12 cellular contexts compared by ENCODE assay signal in the genomic region with DNA sequence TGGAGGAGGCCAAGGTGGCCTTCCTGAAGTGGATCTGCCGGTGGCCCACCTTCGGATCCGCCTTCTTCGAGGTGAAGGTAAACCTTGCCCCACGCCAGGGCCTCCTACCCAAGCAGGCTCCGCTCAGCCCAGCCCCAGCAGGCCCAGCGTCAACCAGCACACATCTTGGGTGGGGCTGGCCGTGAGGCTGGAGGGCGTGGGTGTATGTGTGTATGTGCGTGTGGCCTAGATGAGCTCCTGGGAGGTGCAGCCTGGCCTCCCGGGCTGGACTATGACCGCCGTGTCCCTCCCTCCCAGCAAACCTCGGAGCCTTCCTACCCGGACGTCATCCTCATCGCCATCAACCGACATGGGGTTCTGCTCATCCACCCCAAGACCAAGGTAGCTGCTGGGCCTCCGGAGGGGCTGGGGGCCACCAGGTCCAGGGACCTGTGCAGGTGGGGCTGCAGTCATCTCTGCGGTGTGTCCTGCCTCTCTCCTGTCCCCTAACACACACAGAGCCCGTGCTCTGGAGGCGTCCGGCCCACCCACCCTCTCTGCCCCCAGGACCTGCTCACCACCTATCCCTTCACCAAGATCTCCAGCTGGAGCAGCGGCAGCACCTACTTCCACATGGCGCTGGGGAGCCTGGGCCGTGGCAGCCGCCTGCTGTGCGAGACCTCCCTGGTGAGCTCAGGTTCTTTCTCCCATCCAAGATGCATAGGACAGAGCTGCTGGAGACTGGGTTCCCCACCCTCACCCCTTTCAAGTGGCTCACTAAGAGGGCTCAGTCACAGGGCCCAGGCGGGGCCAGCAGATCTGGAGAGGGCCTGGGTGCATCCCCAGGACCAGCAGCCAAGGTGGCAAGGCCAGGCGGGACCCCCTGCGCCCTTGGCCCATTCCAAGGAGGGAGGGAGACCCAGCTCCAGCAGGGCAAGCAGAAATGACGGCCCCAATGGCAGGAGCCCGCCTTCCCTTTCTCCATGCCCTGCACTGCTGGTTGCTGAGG. TPM values are rescaled to one million over a fixed set of nuclear protein-coding genes. Genes with fewer than 3 reads are reported as not detected.
DNase-seq lines count a peak whose midpoint lies in the region; ATAC-seq and TF ChIP-seq lines count a peak whose summit lies in the region.
"Had no signal": no experiment of that assay in that cellular context is flagged by ENCODE, and none has a peak within 500 bp of the region (broad histone marks: within the 10 kb centered on the region; RNA-seq: fewer than 3 reads in every experiment).

No MANE protein-coding gene starts in this region.

- peak overlapping the region in 1 of 2 donors; percentile 34 for H3K9ac ChIP-seq in mucosa of rectum (ENCODE audit: low read depth in 1 of 2, low read length in 2 of 2)

- intact Hi-C loops in breast epithelium (cut with DNase I; ENCODE audit: low total_unique reads) (no loop called here), MCF 10A (cut with micrococcal nuclease) (no loop called here), ascending aorta (cut with DNase I) (loop anchor here (5.0 kb wide), 3 partner anchors 36 to 109 kb away; a partner anchor contains a TSS)

- no peak for TF ChIP-seq CTCF in breast epithelium (IDR thresholded peaks at IDR 0.05)
- no peak for TF ChIP-seq CTCF in MCF 10A (IDR thresholded peaks at IDR 0.05; ENCODE audit: unreplicated experiment)
- TF ChIP-seq CTCF in ascending aorta (IDR thresholded peaks at IDR 0.05), result no peak
- no peak for TF ChIP-seq CTCF in type B pancreatic cell (conservative IDR thresholded peaks at IDR 0.05)
- TF ChIP-seq CTCF in WTC11 (IDR thresholded peaks at IDR 0.05), result no peak

- CTCF ChIA-PET in MCF 10A (lab: Yijun Ruan, JAX) (interaction anchor here (0.9 kb wide), 1 partner anchor 12 kb away, joined by 3 read pairs; no protein-coding TSS in a partner anchor), WTC11 (lab: Charles Lee) (interaction anchor here (0.8 to 6.3 kb wide), 2 partner anchors 9 to 45 kb away, joined by 4 to 70 read pairs; no protein-coding TSS in a partner anchor)

- H3K36me3 Mint-ChIP-seq in MCF 10A (ENCODE audit: insufficient read depth, unreplicated experiment) (no peaks in the 10 kb centered on the region), type B pancreatic cell (no peaks in the 10 kb centered on the region), WTC11 (no peaks in the 10 kb centered on the region)

- H3K27me3 Mint-ChIP-seq in MCF 10A (ENCODE audit: insufficient read depth, unreplicated experiment) (no peaks in the 10 kb centered on the region), type B pancreatic cell (no peaks in the 10 kb centered on the region), WTC11 (ENCODE audit: low read depth) (no peaks in the 10 kb centered on the region)

- BruUV-seq in MCF 10A (replicated peaks; lab: Mats Ljungman, UMichigan), result no TSS peak

- H3K27ac ChIP-seq in breast epithelium (peak overlapping the region; percentile 66 to 93), ascending aorta (peak overlapping the region; percentile 87 to 90), mucosa of rectum (ENCODE audit: low read depth in 2 of 2, low read length in 2 of 2) (peak overlapping the region; percentile 52 to 65)

- H3K27ac Mint-ChIP-seq in MCF 10A (ENCODE audit: low read depth, unreplicated experiment), result no peak overlapping the region
- peak overlapping the region; percentile 62 for H3K27ac Mint-ChIP-seq in type B pancreatic cell
- no peak overlapping the region for H3K27ac Mint-ChIP-seq in WTC11
- H3K27ac Mint-ChIP-seq: T-helper 1 cell treated with Interleukin-12 subunit alpha and Interleukin-12 subunit beta and Interleukin-4 antibody, amounts not matched to agents 30 μg/mL and 1 μg/mL, for 36 hours had no signal

- H3K4me3 Mint-ChIP-seq in MCF 10A (ENCODE audit: unreplicated experiment) (no peak overlapping the region), type B pancreatic cell (no peak overlapping the region), WTC11 (no peak overlapping the region)
- H3K4me3 Mint-ChIP-seq: T-helper 1 cell treated with Interleukin-12 subunit alpha and Interleukin-12 subunit beta and Interleukin-4 antibody, amounts not matched to agents 30 μg/mL and 1 μg/mL, for 36 hours had no signal

- H3K9me3 ChIP-seq in breast epithelium (no peaks in the 10 kb centered on the region), ascending aorta (no peaks in the 10 kb centered on the region), mucosa of rectum (ENCODE audit: control insufficient read depth in 2 of 2, low read length in 2 of 2) (no peaks in the 10 kb centered on the region)

- H3K4me1 ChIP-seq in breast epithelium, result peaks cover 3 to 10% of the 10 kb centered on the region in 2 donors
- H3K4me1 ChIP-seq in ascending aorta, result peaks cover 16 to 44% of the 10 kb centered on the region in 2 donors
- H3K4me1 ChIP-seq in mucosa of rectum (ENCODE audit: control insufficient read depth in 2 of 2, insufficient read depth in 2 of 2, low read length in 2 of 2), result peaks cover 20 to 24% of the 10 kb centered on the region in 2 donors

- POLR2A ChIA-PET in MCF 10A (lab: Yijun Ruan, JAX), result no interaction called here
- POLR2A ChIA-PET in WTC11 (lab: Charles Lee), result no interaction called here

- TF ChIP-seq POLR2A in breast epithelium (IDR thresholded peaks at IDR 0.05), result no peak

- ATAC-seq in GM21381 (IDR thresholded peaks at IDR 0.05; ENCODE audit: unreplicated experiment), result no peak
- no peak for ATAC-seq in WTC11

- H3K36me3 ChIP-seq in breast epithelium (no peaks in the 10 kb centered on the region), ascending aorta (peaks cover 29 to 33% of the 10 kb centered on the region in 2 donors), mucosa of rectum (ENCODE audit: control insufficient read depth in 2 of 2, insufficient read depth in 2 of 2, low read length in 2 of 2) (peaks cover 6 to 13% of the 10 kb centered on the region in 2 donors)

- DNase-seq in breast epithelium (ENCODE audit: low spot score in 2 of 2) (no peak), MCF 10A (ENCODE audit: unreplicated experiment) (no peak), ascending aorta (ENCODE audit: low spot score in 2 of 2) (no peak), type B pancreatic cell (ENCODE audit: extremely low spot score, unreplicated experiment) (no peak), A172 (ENCODE audit: low spot score) (no peak), WTC11 (ENCODE audit: low spot score) (no peak)
- DNase-seq: hypothalamus, Karpas-422, NCI-H1930 had no signal

- H3K4me1 Mint-ChIP-seq in MCF 10A (ENCODE audit: insufficient read depth, unreplicated experiment), result no peaks in the 10 kb centered on the region
- no peaks in the 10 kb centered on the region for H3K4me1 Mint-ChIP-seq in type B pancreatic cell (ENCODE audit: unreplicated experiment)
- H3K4me1 Mint-ChIP-seq in WTC11, result peaks cover 11% of the 10 kb centered on the region

- H3K27me3 ChIP-seq in breast epithelium (no peaks in the 10 kb centered on the region), ascending aorta (no peaks in the 10 kb centered on the region), mucosa of rectum (ENCODE audit: control insufficient read depth in 2 of 2, insufficient read depth in 2 of 2, low read length in 2 of 2) (no peaks in the 10 kb centered on the region)

- H3K4me3 ChIP-seq in breast epithelium (no peak overlapping the region), ascending aorta (no peak overlapping the region), mucosa of rectum (ENCODE audit: low read length in 2 of 2) (no peak overlapping the region)

- H3K9me3 Mint-ChIP-seq in MCF 10A (ENCODE audit: unreplicated experiment), result no peaks in the 10 kb centered on the region
- no peaks in the 10 kb centered on the region for H3K9me3 Mint-ChIP-seq in type B pancreatic cell
- no peaks in the 10 kb centered on the region for H3K9me3 Mint-ChIP-seq in WTC11
- H3K9me3 Mint-ChIP-seq: T-helper 1 cell treated with Interleukin-12 subunit alpha and Interleukin-12 subunit beta and Interleukin-4 antibody, amounts not matched to agents 30 μg/mL and 1 μg/mL, for 36 hours had no signal

TF ChIP-seq in WTC11, 78 proteins besides CTCF, POLR2A, EP300 and RAD21 (continues in another document):
- TF ChIP-seq GRHL2 (CRISPR knock-in tag; IDR thresholded peaks at IDR 0.05; ENCODE audit: insufficient replicate concordance, severe bottlenecking), result no peak
- TF ChIP-seq, protein P1, sequence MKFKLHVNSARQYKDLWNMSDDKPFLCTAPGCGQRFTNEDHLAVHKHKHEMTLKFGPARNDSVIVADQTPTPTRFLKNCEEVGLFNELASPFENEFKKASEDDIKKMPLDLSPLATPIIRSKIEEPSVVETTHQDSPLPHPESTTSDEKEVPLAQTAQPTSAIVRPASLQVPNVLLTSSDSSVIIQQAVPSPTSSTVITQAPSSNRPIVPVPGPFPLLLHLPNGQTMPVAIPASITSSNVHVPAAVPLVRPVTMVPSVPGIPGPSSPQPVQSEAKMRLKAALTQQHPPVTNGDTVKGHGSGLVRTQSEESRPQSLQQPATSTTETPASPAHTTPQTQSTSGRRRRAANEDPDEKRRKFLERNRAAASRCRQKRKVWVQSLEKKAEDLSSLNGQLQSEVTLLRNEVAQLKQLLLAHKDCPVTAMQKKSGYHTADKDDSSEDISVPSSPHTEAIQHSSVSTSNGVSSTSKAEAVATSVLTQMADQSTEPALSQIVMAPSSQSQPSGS (CRISPR knock-in tag; IDR thresholded peaks at IDR 0.05; ENCODE audit: borderline replicate concordance, low read depth), result no peak

RNA-seq across cellular contexts. Expression of a gene that starts 9.4 kb away (rescaled TPM):
- total RNA-seq in breast epithelium (not detected), MCF 10A (2022) (not detected in 2 replicates), ascending aorta (not detected), type B pancreatic cell (ENCODE audit: low replicate concordance) (0.19 TPM in 1 of 2 replicates, not detected in the other), WTC11 (2021) (not detected in 3 replicates)
- 0.45 and 0.84 TPM in 2 replicates for total RNA-seq in A172 (2014; rRNA removed; shearing (Covaris generic))

RNA-seq across cellular contexts. Expression of a gene that starts 38.8 kb away (rescaled TPM):
- 10 to 100 TPM in 2 of 3 donors, 1 to 10 TPM in 1; 9.5 to 27.9 (median 19.4) TPM for total RNA-seq in breast epithelium
- not detected in 2 replicates for total RNA-seq in MCF 10A (2022)
- 169 TPM for total RNA-seq in ascending aorta
- total RNA-seq in type B pancreatic cell (ENCODE audit: low replicate concordance), result 13.1 and 20.5 TPM in 2 replicates
- total RNA-seq in A172 (2014; rRNA removed; shearing (Covaris generic)), result 6.2 and 13.8 TPM in 2 replicates
- 1.9 to 2.5 TPM (median 2.4 TPM) in 3 replicates for total RNA-seq in WTC11 (2021)
